In genomic region chr19:19320362-19321142, GRCh38 we compare ENCODE assay signal across 8 cellular contexts. TPM values are rescaled to one million over a fixed set of nuclear protein-coding genes. Genes with fewer than 3 reads are reported as not detected.
DNase-seq lines count a peak whose midpoint lies in the region; ATAC-seq and TF ChIP-seq lines count a peak whose summit lies in the region.

Gene MAU2, plus strand, starts transcription at chr19:19320829. Its CDS starts 31 bp downstream, at chr19:19320860.
Gene SUGP1, minus strand, starts transcription at chr19:19320509. Its CDS starts 13 bp downstream, at chr19:19320496.

- H3K4me3 ChIP-seq in AG04449 (ENCODE audit: low read depth, low read length): peak within 1 kb of the TSS; percentile 99
- peak within 1 kb of the TSS; percentile 98 for H3K4me3 ChIP-seq in WERI-Rb-1 (ENCODE audit: low read depth, low read length)
- H3K4me3 ChIP-seq in mammary epithelial cell (replicated peaks in 1 of 3; ENCODE audit: insufficient read depth in 1 of 3, low read depth in 2 of 3, low read length in 3 of 3): peak within 1 kb of the TSS; percentile 98 to 100 (median 99)
- peak within 1 kb of the TSS; percentile 94 for H3K4me3 ChIP-seq in smooth muscle cell

- H3K27me3 ChIP-seq in WERI-Rb-1 (ENCODE audit: insufficient read depth, low read depth, severe bottlenecking) (no peaks in the 10 kb centered on the region), mammary epithelial cell (ENCODE audit: insufficient read depth, low read length) (no peaks in the 10 kb centered on the region), smooth muscle cell (ENCODE audit: low read depth) (no peaks in the 10 kb centered on the region)

- no peaks in the 10 kb centered on the region for H3F3A ChIP-seq in smooth muscle cell (ENCODE audit: low read depth)

- dilution Hi-C loops in mammary epithelial cell (cut with HindIII; ENCODE audit: low sequenced_read_pairs): no loop called here

- H3K36me3 ChIP-seq in WERI-Rb-1 (peaks cover 53% of the 10 kb centered on the region), mammary epithelial cell (ENCODE audit: insufficient read depth, low read length) (peaks cover 13% of the 10 kb centered on the region), smooth muscle cell (ENCODE audit: low read depth) (no peaks in the 10 kb centered on the region)

- peak within 1 kb of the TSS; percentile 95 for H3K27ac ChIP-seq in WERI-Rb-1
- H3K27ac ChIP-seq in mammary epithelial cell (ENCODE audit: insufficient read depth, low read depth, low read length): peak within 1 kb of the TSS; percentile 91
- peak within 1 kb of the TSS; percentile 91 for H3K27ac ChIP-seq in smooth muscle cell (ENCODE audit: low read depth)

- H4K20me1 ChIP-seq in mammary epithelial cell (ENCODE audit: insufficient read depth, low read length) (no peaks in the 10 kb centered on the region), smooth muscle cell (ENCODE audit: low read depth) (peaks cover 6% of the 10 kb centered on the region)

- H3K9me3 ChIP-seq in WERI-Rb-1 (ENCODE audit: severe bottlenecking): no peaks in the 10 kb centered on the region
- H3K9me3 ChIP-seq in mammary epithelial cell (replicated peaks; ENCODE audit: insufficient read depth, low read length): no peaks in the 10 kb centered on the region
- no peaks in the 10 kb centered on the region for H3K9me3 ChIP-seq in smooth muscle cell (replicated peaks; ENCODE audit: low read depth)

- DNase-seq in AG04449 (ENCODE audit: low read depth, low spot score) (peak; percentile 41), NCI-H2171 treated with DMSO at 0.1 percent for 48 hours (lab: John Stamatoyannopoulos, UW) (peak; percentile 99), WERI-Rb-1 (peak; percentile 89), mammary epithelial cell (peak; percentile 90), iPS-NIHi7 (ENCODE audit: extremely low spot score) (peak; percentile 97), smooth muscle cell (lab: John Stamatoyannopoulos, UW; ENCODE audit: unreplicated experiment) (peak; percentile 53)

- under 1% methylated on average over 32 of the region's 67 CpGs for WGBS in mammary epithelial cell (ENCODE audit: low coverage, missing lambda C conversion rate)
- WGBS in smooth muscle cell (ENCODE audit: low lambda C conversion rate): under 1% methylated on average over 67 of the region's 67 CpGs

- H3K4me1 ChIP-seq in mammary epithelial cell (ENCODE audit: insufficient read depth, low read length) (peaks cover 8% of the 10 kb centered on the region), smooth muscle cell (ENCODE audit: low read depth) (peaks cover 10% of the 10 kb centered on the region)

- peak within 1 kb of the TSS; percentile 73 for H3K4me2 ChIP-seq in mammary epithelial cell (ENCODE audit: insufficient read depth, low read depth, low read length)
- H3K4me2 ChIP-seq in smooth muscle cell: peak within 1 kb of the TSS; percentile 91

- H3K9ac ChIP-seq in mammary epithelial cell (ENCODE audit: insufficient read depth, low read length) (peak within 1 kb of the TSS; percentile 91), smooth muscle cell (ENCODE audit: low read depth) (peak within 1 kb of the TSS; percentile 94)

- in situ Hi-C loops in mammary epithelial cell (cut with MboI; ENCODE audit: low sequenced_read_pairs in 2 of 2): no loop called here

- peak; percentile 84 for ATAC-seq in GM18867 (IDR thresholded peaks at IDR 0.05; ENCODE audit: unreplicated experiment)
- ATAC-seq in HG03103 (IDR thresholded peaks at IDR 0.05; ENCODE audit: low read depth, unreplicated experiment): peak; percentile 82

- H3K79me2 ChIP-seq in mammary epithelial cell (ENCODE audit: insufficient read depth, low read length): peaks cover 88% of the 10 kb centered on the region
- peaks cover 81% of the 10 kb centered on the region for H3K79me2 ChIP-seq in smooth muscle cell (ENCODE audit: low read depth)

- POLR2A ChIA-PET in AG04449 (lab: Yijun Ruan, JAX): interaction anchor here (0.9 kb wide), 1 partner anchor 62 kb away, joined by 3 read pairs; no protein-coding TSS in a partner anchor

- CTCF ChIA-PET in AG04449 (lab: Yijun Ruan, JAX) (interaction anchor here (1.2 to 7.3 kb wide), 4 partner anchors 21 to 175 kb away, joined by 4 to 46 read pairs (median 8); no protein-coding TSS in a partner anchor), mammary epithelial cell (lab: Charles Lee; ENCODE audit: low non-redundant PET) (interaction anchor here (0.6 kb wide), 1 partner anchor 856 kb away, joined by 4 read pairs; no protein-coding TSS in a partner anchor)

- intact Hi-C loops in mammary epithelial cell (cut with micrococcal nuclease): loop anchor here (2.0 to 10.0 kb wide), 3 partner anchors 22 to 256 kb away; partner anchors contain the start of genes BORCS8, RFXANK and SLC25A42

- H2AFZ ChIP-seq in mammary epithelial cell (ENCODE audit: low read depth, low read length) (peak within 1 kb of the TSS; percentile 99), smooth muscle cell (ENCODE audit: low read depth) (peak within 1 kb of the TSS; percentile 84)

- peak; percentile 60 for TF ChIP-seq CTCF in AG04449 (IDR thresholded peaks at IDR 0.05; ENCODE audit: insufficient read depth, low read length, missing control alignments)
- peak; percentile 27 for TF ChIP-seq CTCF in WERI-Rb-1 (IDR thresholded peaks at IDR 0.05; ENCODE audit: low read depth, low read length)
- peak; percentile 4 to 45 for TF ChIP-seq CTCF in mammary epithelial cell (conservative IDR thresholded peaks at IDR 0.05 in 1 of 2, IDR thresholded peaks at IDR 0.05 in 1 of 2; ENCODE audit: extremely low read depth in 1 of 2, insufficient read depth in 1 of 2, low read depth in 1 of 2, low read length in 2 of 2)
- peak; percentile 29 for TF ChIP-seq CTCF in smooth muscle cell (IDR thresholded peaks at IDR 0.05; ENCODE audit: borderline replicate concordance, insufficient read depth, poor library complexity, severe bottlenecking)

- no TSS peak for BruUV-seq in mammary epithelial cell (replicated peaks; lab: Mats Ljungman, UMichigan)

RNA-seq across cellular contexts. Expression of gene MAU2, which starts in this region (rescaled TPM):
- total RNA-seq in mammary epithelial cell (10 to 100 TPM; 39.7 to 44.5 TPM), smooth muscle cell (25.4 and 28.0 TPM in 2 replicates)
- polyA plus RNA-seq in mammary epithelial cell (11.1 TPM), smooth muscle cell (19.9 and 27.6 TPM in 2 replicates)
- polyA minus RNA-seq in mammary epithelial cell: 19.0 TPM

RNA-seq across cellular contexts. Expression of gene SUGP1, which starts in this region (rescaled TPM):
- total RNA-seq in mammary epithelial cell (10 to 100 TPM; 23.3 to 48.1 TPM), smooth muscle cell (19.9 and 28.9 TPM in 2 replicates)
- polyA plus RNA-seq in mammary epithelial cell (29.2 TPM), smooth muscle cell (47.4 and 54.1 TPM in 2 replicates)
- polyA minus RNA-seq in mammary epithelial cell: 22.2 TPM

Comparison
In these comparisons a context has a peak if more than half of its experiments do, and no peak if none do; other contexts are left out.
1. Peak in every context shown above with its lines: DNase-seq, ATAC-seq, H3K4me3 ChIP-seq and H3K27ac ChIP-seq.
2. DNase-seq: peak in every context shown above with its lines; median percentile 99 in NCI-H2171 treated with DMSO at 0.1 percent for 48 hours; 97 in iPS-NIHi7; 90 in mammary epithelial cell; 89 in WERI-Rb-1; 53 in smooth muscle cell; 41 in AG04449.